34 cellular contexts compared by ENCODE assay signal in the genomic region with DNA sequence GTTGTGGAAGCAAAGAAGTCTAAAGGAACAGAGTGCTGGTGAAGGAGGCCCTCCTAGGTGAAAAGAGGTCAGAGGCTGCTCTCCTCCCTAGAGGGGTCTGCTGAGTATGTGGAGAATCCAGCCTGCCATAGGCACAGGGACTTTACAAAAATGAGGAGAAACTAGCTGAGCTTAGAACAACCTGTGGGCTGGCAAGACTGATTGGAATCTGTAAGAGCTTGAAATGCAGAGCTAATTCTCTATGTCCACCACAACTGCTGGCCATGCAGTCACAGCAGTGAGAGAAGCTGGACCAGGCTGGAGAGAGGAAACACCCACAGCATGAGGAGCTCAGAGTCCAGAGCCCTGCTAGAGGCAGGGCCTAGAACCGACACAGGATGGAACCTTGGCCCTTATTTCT.
"Had no signal": no experiment of that assay in that cellular context is flagged by ENCODE, and none has a peak within 500 bp of the region (broad histone marks: within the 10 kb centered on the region; RNA-seq: fewer than 3 reads in every experiment).

No MANE protein-coding gene starts in this region.

- H3K27me3 ChIP-seq: adrenal gland, body of pancreas, brain microvascular endothelial cell, breast epithelium had no signal

- H3K9me3 Mint-ChIP-seq: activated B cell treated with CpG ODN at 0.5 μM for 24 hours; activated CD4-positive, alpha-beta memory T cell treated with anti-CD3 and anti-CD28 coated beads for 36 hours; activated CD4-positive, alpha-beta T cell treated with anti-CD3 and anti-CD28 coated beads, Interleukin-2, amount 10 ng/mL, durations not matched to agents 24 days and 14 days; activated CD8-positive, alpha-beta T cell treated with anti-CD3 and anti-CD28 coated beads for 36 hours; activated naive CD4-positive, alpha-beta T cell treated with anti-CD3 and anti-CD28 coated beads for 36 hours; activated naive CD4-positive, alpha-beta T cell treated with anti-CD3 and anti-CD28 coated beads, Interleukin-2, amount 50 U/mL, for 72 hours; activated naive CD8-positive, alpha-beta T cell treated with anti-CD3 and anti-CD28 coated beads for 36 hours; activated T-cell treated with anti-CD3 and anti-CD28 coated beads, Interleukin-2, amount 50 U/mL, for 72 hours; activated T-helper 1 cell treated with anti-CD3 and anti-CD28 coated beads, Interleukin-12 subunit alpha, Interleukin-12 subunit beta, Interleukin-2, Interleukin-4 antibody, amounts not matched to agents 30 ng/mL and 10 ng/mL and 1 ng/mL, durations not matched to agents 14 hours and 24 hours and 36 hours; activated T-helper 17 cell treated with anti-CD3 and anti-CD28 coated beads, Interleukin-2, amount 50 U/mL, for 72 hours; T-helper 1 cell treated with Interleukin-12 subunit alpha and Interleukin-12 subunit beta and Interleukin-4 antibody, amounts not matched to agents 30 μg/mL and 1 μg/mL, for 36 hours; T-helper 2 cell treated with Interferon-gamma antibody and Interleukin-4, amounts not matched to agents 5 μg/mL and 100 μg/mL, for 36 hours had no signal

- H3K9me3 ChIP-seq: adrenal gland, body of pancreas, breast epithelium had no signal

- H3K27ac ChIP-seq: adrenal gland, body of pancreas, brain microvascular endothelial cell, breast epithelium, VCaP had no signal

- H3K4me1 Mint-ChIP-seq: activated B cell treated with CpG ODN at 0.5 μM for 24 hours; activated CD4-positive, alpha-beta T cell treated with anti-CD3 and anti-CD28 coated beads, Interleukin-2, amount 10 ng/mL, durations not matched to agents 24 days and 14 days; activated naive CD8-positive, alpha-beta T cell treated with anti-CD3 and anti-CD28 coated beads for 36 hours; activated T-helper 17 cell treated with anti-CD3 and anti-CD28 coated beads, Interleukin-2, amount 50 U/mL, for 72 hours had no signal

- ATAC-seq: activated CD8-positive, alpha-beta T cell treated with anti-CD3 and anti-CD28 coated beads for 36 hours; activated naive CD4-positive, alpha-beta T cell treated with anti-CD3 and anti-CD28 coated beads, Interleukin-2, amount 50 U/mL, for 72 hours; activated T-cell treated with anti-CD3 and anti-CD28 coated beads, Interleukin-2, amount 50 U/mL, for 4 hours; activated T-cell treated with anti-CD3 and anti-CD28 coated beads, Interleukin-2, amount 50 U/mL, for 72 hours; activated T-helper 17 cell treated with anti-CD3 and anti-CD28 coated beads, Interleukin-2, amount 50 U/mL, for 72 hours; body of pancreas had no signal

- H3K4me1 ChIP-seq: adrenal gland, body of pancreas, breast epithelium had no signal

- H3K27ac Mint-ChIP-seq: activated B cell treated with CpG ODN at 0.5 μM for 24 hours; activated CD4-positive, alpha-beta memory T cell treated with anti-CD3 and anti-CD28 coated beads for 36 hours; activated CD4-positive, alpha-beta T cell treated with anti-CD3 and anti-CD28 coated beads, Interleukin-2, amount 10 ng/mL, durations not matched to agents 24 days and 14 days; activated CD8-positive, alpha-beta T cell treated with anti-CD3 and anti-CD28 coated beads for 36 hours; activated naive CD4-positive, alpha-beta T cell treated with anti-CD3 and anti-CD28 coated beads for 36 hours; activated naive CD4-positive, alpha-beta T cell treated with anti-CD3 and anti-CD28 coated beads, Interleukin-2, amount 50 U/mL, for 72 hours; activated naive CD8-positive, alpha-beta T cell treated with anti-CD3 and anti-CD28 coated beads for 36 hours; activated T-cell treated with anti-CD3 and anti-CD28 coated beads, Interleukin-2, amount 50 U/mL, for 72 hours; activated T-helper 1 cell treated with anti-CD3 and anti-CD28 coated beads, Interleukin-12 subunit alpha, Interleukin-12 subunit beta, Interleukin-2, Interleukin-4 antibody, amounts not matched to agents 30 ng/mL and 10 ng/mL and 1 ng/mL, durations not matched to agents 14 hours and 24 hours and 36 hours; activated T-helper 17 cell treated with anti-CD3 and anti-CD28 coated beads, Interleukin-2, amount 50 U/mL, for 72 hours; T-helper 1 cell treated with Interleukin-12 subunit alpha and Interleukin-12 subunit beta and Interleukin-4 antibody, amounts not matched to agents 30 μg/mL and 1 μg/mL, for 36 hours; T-helper 2 cell treated with Interferon-gamma antibody and Interleukin-4, amounts not matched to agents 5 μg/mL and 100 μg/mL, for 36 hours had no signal

- H3K4me3 Mint-ChIP-seq: activated B cell treated with CpG ODN at 0.5 μM for 24 hours; activated CD4-positive, alpha-beta memory T cell treated with anti-CD3 and anti-CD28 coated beads for 36 hours; activated CD4-positive, alpha-beta T cell treated with anti-CD3 and anti-CD28 coated beads, Interleukin-2, amount 10 ng/mL, durations not matched to agents 24 days and 14 days; activated CD8-positive, alpha-beta T cell treated with anti-CD3 and anti-CD28 coated beads for 36 hours; activated naive CD4-positive, alpha-beta T cell treated with anti-CD3 and anti-CD28 coated beads for 36 hours; activated naive CD8-positive, alpha-beta T cell treated with anti-CD3 and anti-CD28 coated beads for 36 hours; activated T-cell treated with anti-CD3 and anti-CD28 coated beads, Interleukin-2, amount 50 U/mL, for 4 hours; activated T-cell treated with anti-CD3 and anti-CD28 coated beads, Interleukin-2, amount 50 U/mL, for 72 hours; activated T-helper 1 cell treated with anti-CD3 and anti-CD28 coated beads, Interleukin-12 subunit alpha, Interleukin-12 subunit beta, Interleukin-2, Interleukin-4 antibody, amounts not matched to agents 30 ng/mL and 10 ng/mL and 1 ng/mL, durations not matched to agents 14 hours and 24 hours and 36 hours; activated T-helper 17 cell treated with anti-CD3 and anti-CD28 coated beads, Interleukin-2, amount 50 U/mL, for 72 hours; T-helper 1 cell treated with Interleukin-12 subunit alpha and Interleukin-12 subunit beta and Interleukin-4 antibody, amounts not matched to agents 30 μg/mL and 1 μg/mL, for 36 hours; T-helper 2 cell treated with Interferon-gamma antibody and Interleukin-4, amounts not matched to agents 5 μg/mL and 100 μg/mL, for 36 hours had no signal

- DNase-seq: activated B cell treated with CpG ODN at 0.5 μM for 24 hours; activated CD4-positive, alpha-beta memory T cell treated with anti-CD3 and anti-CD28 coated beads for 36 hours; activated CD4-positive, alpha-beta T cell treated with anti-CD3 and anti-CD28 coated beads for 4 hours; activated CD4-positive, alpha-beta T cell treated with anti-CD3 and anti-CD28 coated beads, Interleukin-2, amount 10 ng/mL, durations not matched to agents 24 days and 14 days; activated CD4-positive, alpha-beta T cell treated with anti-CD3 and anti-CD28 coated beads, Interleukin-2, amount 50 U/mL, for 1 hour; activated CD4-positive, alpha-beta T cell treated with anti-CD3 and anti-CD28 coated beads, Interleukin-2, amount 50 U/mL, for 4 hours; activated CD4-positive, CD25-positive, alpha-beta regulatory T cell treated with anti-CD3 and anti-CD28 coated beads, Interleukin-2, amount 50 U/mL, for 72 hours; activated CD8-positive, alpha-beta memory T cell treated with anti-CD3 and anti-CD28 coated beads, Interleukin-2, amount 50 U/mL, for 4 hours; activated CD8-positive, alpha-beta T cell treated with anti-CD3 and anti-CD28 coated beads for 36 hours; activated effector memory CD4-positive, alpha-beta T cell treated with anti-CD3 and anti-CD28 coated beads, Interleukin-2, amount 50 U/mL, for 16 hours; activated gamma-delta T cell treated with Interleukin-2 at 50 U/mL for 16 hours; activated naive CD4-positive, alpha-beta T cell; activated naive CD4-positive, alpha-beta T cell treated with anti-CD3 and anti-CD28 coated beads for 36 hours; activated naive CD4-positive, alpha-beta T cell treated with anti-CD3 and anti-CD28 coated beads, Interleukin-2, amount 50 U/mL, for 16 hours; activated naive CD8-positive, alpha-beta T cell treated with anti-CD3 and anti-CD28 coated beads for 36 hours; activated T-cell treated with anti-CD3 and anti-CD28 coated beads for 4 hours; activated T-cell treated with anti-CD3 and anti-CD28 coated beads, Interleukin-2, amount 50 U/mL, for 1 hour; activated T-cell treated with anti-CD3 and anti-CD28 coated beads, Interleukin-2, amount 50 U/mL, for 4 hours; activated T-cell treated with anti-CD3 and anti-CD28 coated beads, Interleukin-2, amount 50 U/mL, for 72 hours; adrenal gland; amniotic stem cell; aorta; body of pancreas; brain microvascular endothelial cell; central memory CD4-positive, alpha-beta T cell; T-helper 2 cell; T-helper 9 cell had no signal

- H3K36me3 Mint-ChIP-seq: activated CD4-positive, alpha-beta memory T cell treated with anti-CD3 and anti-CD28 coated beads for 36 hours; activated naive CD4-positive, alpha-beta T cell treated with anti-CD3 and anti-CD28 coated beads, Interleukin-2, amount 50 U/mL, for 72 hours; activated naive CD8-positive, alpha-beta T cell treated with anti-CD3 and anti-CD28 coated beads for 36 hours had no signal

- H3K4me3 ChIP-seq: adrenal gland, body of pancreas, breast epithelium had no signal

- H3K36me3 ChIP-seq: adrenal gland, brain microvascular endothelial cell, breast epithelium had no signal
